In genomic region chr1:91866425-91866824, GRCh38 we compare ENCODE assay signal across 21 cellular contexts. TPM values are rescaled to one million over a fixed set of nuclear protein-coding genes. Genes with fewer than 3 reads are reported as not detected.
DNase-seq lines count a peak whose midpoint lies in the region; ATAC-seq and TF ChIP-seq lines count a peak whose summit lies in the region.
"Had no signal": no experiment of that assay in that cellular context is flagged by ENCODE, and none has a peak within 500 bp of the region (broad histone marks: within the 10 kb centered on the region; RNA-seq: fewer than 3 reads in every experiment).

No MANE protein-coding gene starts in this region.

- ATAC-seq in foreskin keratinocyte (peak; percentile 21), HG02970 (IDR thresholded peaks at IDR 0.05; ENCODE audit: low FRiP score, unreplicated experiment) (no peak), HG02610 (IDR thresholded peaks at IDR 0.05; ENCODE audit: unreplicated experiment) (no peak)
- no peak for ATAC-seq in natural killer cell treated with Interleukin-12 subunit alpha and Interleukin-12 subunit beta and Interleukin-15 and Interleukin-18, amount 100 ng/mL, for 72 hours
- ATAC-seq: GM23338 had no signal

- peaks cover 18% of the 10 kb centered on the region for H3K4me1 ChIP-seq in foreskin keratinocyte
- H3K4me1 ChIP-seq in urinary bladder (ENCODE audit: insufficient read depth), result peaks cover 3% of the 10 kb centered on the region

- H3K27ac ChIP-seq in WERI-Rb-1, result 0 out of 2 replicates have a peak overlapping the region, but pooled peaks have one; percentile 23
- no peak overlapping the region for H3K27ac ChIP-seq in foreskin keratinocyte
- peak overlapping the region; percentile 38 for H3K27ac ChIP-seq in urinary bladder (ENCODE audit: low read depth)
- H3K27ac ChIP-seq: KMS-11, SJCRH30 had no signal

- H3K27me3 ChIP-seq in WERI-Rb-1 (ENCODE audit: insufficient read depth, low read depth, severe bottlenecking) (no peaks in the 10 kb centered on the region), foreskin keratinocyte (no peaks in the 10 kb centered on the region)
- H3K27me3 ChIP-seq: SJCRH30 had no signal

- peak overlapping the region; percentile 30 for H3K4me3 ChIP-seq in WERI-Rb-1 (ENCODE audit: low read depth, low read length)
- H3K4me3 ChIP-seq in urinary bladder (ENCODE audit: low read depth, low read length), result no peak overlapping the region
- H3K4me3 ChIP-seq: GM23338, HAP-1, SJCRH30 had no signal

- 49% methylated on average over 5 of the region's 5 CpGs for WGBS in urinary bladder

- H3K27me3 Mint-ChIP-seq in natural killer cell treated with Interleukin-12 subunit alpha and Interleukin-12 subunit beta and Interleukin-15 and Interleukin-18, amount 100 ng/mL, for 72 hours, result no peaks in the 10 kb centered on the region

- H3K9me3 Mint-ChIP-seq in natural killer cell treated with Interleukin-12 subunit alpha and Interleukin-12 subunit beta and Interleukin-15 and Interleukin-18, amount 100 ng/mL, for 72 hours, result no peaks in the 10 kb centered on the region
- H3K9me3 Mint-ChIP-seq: GM23338 had no signal

- H3K4me3 Mint-ChIP-seq in natural killer cell treated with Interleukin-12 subunit alpha and Interleukin-12 subunit beta and Interleukin-15 and Interleukin-18, amount 100 ng/mL, for 72 hours, result no peak overlapping the region
- H3K4me3 Mint-ChIP-seq: B cell, CD14-positive monocyte, GM23338 had no signal

- no peaks in the 10 kb centered on the region for H3K9me3 ChIP-seq in WERI-Rb-1 (ENCODE audit: severe bottlenecking)
- H3K9me3 ChIP-seq: HAP-1, SJCRH30 had no signal

- H3K27ac Mint-ChIP-seq in natural killer cell treated with Interleukin-12 subunit alpha and Interleukin-12 subunit beta and Interleukin-15 and Interleukin-18, amount 100 ng/mL, for 72 hours, result peak overlapping the region; percentile 51 to 71
- H3K27ac Mint-ChIP-seq: B cell, CD14-positive monocyte, GM23338 had no signal

- no peak for DNase-seq in WERI-Rb-1
- peak in 1 of 2 donors; percentile 41 for DNase-seq in foreskin keratinocyte
- no peak for DNase-seq in natural killer cell treated with Interleukin-12 subunit alpha and Interleukin-12 subunit beta and Interleukin-15 and Interleukin-18, amount 100 ng/mL, for 72 hours (ENCODE audit: low spot score)
- no peak for DNase-seq in AG08396 (ENCODE audit: low spot score)
- DNase-seq: DMS53, GDM1, NCI-H1105, NCI-H146, NCI-H2029, NCI-H345, NCI-H524 treated with DMSO at 0.1 percent for 48 hours, OCI-M1, SJCRH30 had no signal

- H3K36me3 ChIP-seq in WERI-Rb-1, result no peaks in the 10 kb centered on the region
- H3K36me3 ChIP-seq in urinary bladder (ENCODE audit: insufficient read depth), result no peaks in the 10 kb centered on the region
- H3K36me3 ChIP-seq: HAP-1, SJCRH30 had no signal

- H3K36me3 Mint-ChIP-seq in natural killer cell treated with Interleukin-12 subunit alpha and Interleukin-12 subunit beta and Interleukin-15 and Interleukin-18, amount 100 ng/mL, for 72 hours, result no peaks in the 10 kb centered on the region
- H3K36me3 Mint-ChIP-seq: CD14-positive monocyte had no signal

- H3K4me1 Mint-ChIP-seq in natural killer cell treated with Interleukin-12 subunit alpha and Interleukin-12 subunit beta and Interleukin-15 and Interleukin-18, amount 100 ng/mL, for 72 hours (ENCODE audit: low read depth in 2 of 2), result peaks cover 61 to 69% of the 10 kb centered on the region in 2 donors
- H3K4me1 Mint-ChIP-seq: B cell, CD14-positive monocyte, GM23338 had no signal

- no peak for TF ChIP-seq CTCF in WERI-Rb-1 (IDR thresholded peaks at IDR 0.05; ENCODE audit: low read depth, low read length)
- TF ChIP-seq CTCF in foreskin keratinocyte (conservative IDR thresholded peaks at IDR 0.05), result no peak

RNA-seq across cellular contexts. Expression of gene TGFBR3, which starts 19.5 kb away (rescaled TPM):
- total RNA-seq in foreskin keratinocyte (1.6 and 2.9 TPM in 2 replicates), urinary bladder (94.8 TPM)
- polyA plus RNA-seq in foreskin keratinocyte (0.27 and 0.54 TPM in 2 replicates), urinary bladder (131 TPM)
- total RNA-seq in natural killer cell treated with Interleukin-12 subunit alpha and Interleukin-12 subunit beta and Interleukin-15 and Interleukin-18, amount 100 ng/mL, for 72 hours, result 100 to 1,000 TPM in 1 of 2 donors, 10 to 100 TPM in 1; 67.6 to 157 TPM

Comparison
In these comparisons a context has a peak if more than half of its experiments do, and no peak if none do; other contexts are left out.
1. RNA of gene TGFBR3, which starts 19.5 kb away (total RNA-seq): 67.6 to 157 TPM in natural killer cell treated with Interleukin-12 subunit alpha and Interleukin-12 subunit beta and Interleukin-15 and Interleukin-18, amount 100 ng/mL, for 72 hours and 94.8 TPM in urinary bladder (single experiment); 1.6 to 2.9 TPM in foreskin keratinocyte; every median in the first group is over 10 times any median in the second.